In genomic region chr20:34500823-34501222, GRCh38 we compare ENCODE assay signal across 9 cellular contexts.
"Had no signal": no experiment of that assay in that cellular context is flagged by ENCODE, and none has a peak within 500 bp of the region (broad histone marks: within the 10 kb centered on the region; RNA-seq: fewer than 3 reads in every experiment).

No MANE protein-coding gene starts in this region.

- H3K4me3 ChIP-seq: GM23248, HAP-1 had no signal

- H3K27ac ChIP-seq: GM23248, KMS-11 had no signal

- H2AFZ ChIP-seq: GM23248 had no signal

- ATAC-seq: HCT116 had no signal

- H3K9me3 ChIP-seq: HAP-1 had no signal

- H3K4me1 ChIP-seq: HAP-1 had no signal

- H3K9ac ChIP-seq: GM23248, KMS-11 had no signal

- DNase-seq: GM23248, GOT3, H7, KBM-7 had no signal

- H3K27ac Mint-ChIP-seq: IgD-negative memory B cell had no signal

- H3K27me3 Mint-ChIP-seq: IgD-negative memory B cell had no signal

- FAIRE-seq: HTR-8/SVneo had no signal

- H3K4me2 ChIP-seq: KMS-11 had no signal
